Comparison of ENCODE assay signal across 10 cellular contexts in the genomic region with DNA sequence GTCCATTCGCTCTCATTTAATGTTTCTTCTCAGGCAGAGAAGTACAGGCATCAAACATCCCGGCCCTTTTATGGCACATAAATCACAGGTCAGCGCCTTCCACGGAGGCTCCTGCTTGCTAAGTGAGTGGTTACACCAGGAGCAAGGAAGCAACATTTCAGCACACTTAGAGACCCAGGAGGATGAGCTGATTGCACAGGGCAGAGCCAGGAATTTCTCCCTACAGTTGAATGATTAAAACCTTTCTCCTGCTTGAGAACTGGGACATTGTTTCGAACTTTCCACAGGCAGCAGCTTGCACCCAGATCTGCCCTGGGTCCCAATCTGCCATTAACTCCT.
"Had no signal": no experiment of that assay in that cellular context is flagged by ENCODE, and none has a peak within 500 bp of the region (broad histone marks: within the 10 kb centered on the region; RNA-seq: fewer than 3 reads in every experiment).

No MANE protein-coding gene starts in this region.

- H3K36me3 ChIP-seq: tibial artery, WERI-Rb-1 had no signal

- H3K4me3 Mint-ChIP-seq: activated CD4-positive, alpha-beta T cell treated with anti-CD3 and anti-CD28 coated beads, Interleukin-2, amount 10 ng/mL, durations not matched to agents 7 days and 5 days; activated CD8-positive, alpha-beta memory T cell treated with anti-CD3 and anti-CD28 coated beads, Interleukin-2, amount 10 ng/mL, durations not matched to agents 7 days and 5 days; activated CD8-positive, alpha-beta T cell treated with anti-CD3 and anti-CD28 coated beads for 36 hours; neural crest cell; stimulated activated naive CD8-positive, alpha-beta T cell treated with anti-CD3 and anti-CD28 coated beads, Interleukin-15, Interleukin-2, amounts not matched to agents 100 ng/mL and 50 ng/mL, for 24 hours had no signal

- H3K27ac Mint-ChIP-seq: activated CD4-positive, alpha-beta T cell treated with anti-CD3 and anti-CD28 coated beads, Interleukin-2, amount 10 ng/mL, durations not matched to agents 7 days and 5 days; activated CD8-positive, alpha-beta T cell treated with anti-CD3 and anti-CD28 coated beads for 36 hours; activated naive CD4-positive, alpha-beta T cell treated with anti-CD3 and anti-CD28 coated beads, Interleukin-2, amount 50 U/mL, for 72 hours; activated T-helper 1 cell treated with anti-CD3 and anti-CD28 coated beads, Interleukin-12 subunit alpha, Interleukin-12 subunit beta, Interleukin-2, Interleukin-4 antibody, amounts not matched to agents 30 ng/mL and 10 ng/mL and 1 ng/mL, durations not matched to agents 14 hours and 24 hours and 36 hours; stimulated activated naive CD8-positive, alpha-beta T cell treated with anti-CD3 and anti-CD28 coated beads, Interleukin-15, Interleukin-2, amounts not matched to agents 100 ng/mL and 50 ng/mL, for 24 hours had no signal

- H3K9me3 ChIP-seq: tibial artery had no signal

- H3K27me3 ChIP-seq: tibial artery had no signal

- H3K9me3 Mint-ChIP-seq: activated CD4-positive, alpha-beta T cell treated with anti-CD3 and anti-CD28 coated beads, Interleukin-2, amount 10 ng/mL, durations not matched to agents 7 days and 5 days; activated CD8-positive, alpha-beta T cell treated with anti-CD3 and anti-CD28 coated beads for 36 hours; activated naive CD4-positive, alpha-beta T cell treated with anti-CD3 and anti-CD28 coated beads, Interleukin-2, amount 50 U/mL, for 72 hours; activated T-helper 1 cell treated with anti-CD3 and anti-CD28 coated beads, Interleukin-12 subunit alpha, Interleukin-12 subunit beta, Interleukin-2, Interleukin-4 antibody, amounts not matched to agents 30 ng/mL and 10 ng/mL and 1 ng/mL, durations not matched to agents 14 hours and 24 hours and 36 hours; neural crest cell; stimulated activated naive CD8-positive, alpha-beta T cell treated with anti-CD3 and anti-CD28 coated beads, Interleukin-15, Interleukin-2, amounts not matched to agents 100 ng/mL and 50 ng/mL, for 24 hours had no signal

- H3K27ac ChIP-seq: tibial artery, WERI-Rb-1 had no signal

- H3K36me3 Mint-ChIP-seq: activated CD8-positive, alpha-beta memory T cell treated with anti-CD3 and anti-CD28 coated beads, Interleukin-2, amount 10 ng/mL, durations not matched to agents 7 days and 5 days; activated naive CD4-positive, alpha-beta T cell treated with anti-CD3 and anti-CD28 coated beads, Interleukin-2, amount 50 U/mL, for 72 hours; brain had no signal
